In genomic region chr9:112555844-112556482, GRCh38 we compare ENCODE assay signal across 1 cellular context.
TF ChIP-seq lines count a peak whose summit lies in the region.

No MANE protein-coding gene starts in this region.

TF ChIP-seq in HepG2, 621 proteins besides CTCF, POLR2A, EP300 and RAD21 (continued from another document):
- TF ChIP-seq, protein P1, sequence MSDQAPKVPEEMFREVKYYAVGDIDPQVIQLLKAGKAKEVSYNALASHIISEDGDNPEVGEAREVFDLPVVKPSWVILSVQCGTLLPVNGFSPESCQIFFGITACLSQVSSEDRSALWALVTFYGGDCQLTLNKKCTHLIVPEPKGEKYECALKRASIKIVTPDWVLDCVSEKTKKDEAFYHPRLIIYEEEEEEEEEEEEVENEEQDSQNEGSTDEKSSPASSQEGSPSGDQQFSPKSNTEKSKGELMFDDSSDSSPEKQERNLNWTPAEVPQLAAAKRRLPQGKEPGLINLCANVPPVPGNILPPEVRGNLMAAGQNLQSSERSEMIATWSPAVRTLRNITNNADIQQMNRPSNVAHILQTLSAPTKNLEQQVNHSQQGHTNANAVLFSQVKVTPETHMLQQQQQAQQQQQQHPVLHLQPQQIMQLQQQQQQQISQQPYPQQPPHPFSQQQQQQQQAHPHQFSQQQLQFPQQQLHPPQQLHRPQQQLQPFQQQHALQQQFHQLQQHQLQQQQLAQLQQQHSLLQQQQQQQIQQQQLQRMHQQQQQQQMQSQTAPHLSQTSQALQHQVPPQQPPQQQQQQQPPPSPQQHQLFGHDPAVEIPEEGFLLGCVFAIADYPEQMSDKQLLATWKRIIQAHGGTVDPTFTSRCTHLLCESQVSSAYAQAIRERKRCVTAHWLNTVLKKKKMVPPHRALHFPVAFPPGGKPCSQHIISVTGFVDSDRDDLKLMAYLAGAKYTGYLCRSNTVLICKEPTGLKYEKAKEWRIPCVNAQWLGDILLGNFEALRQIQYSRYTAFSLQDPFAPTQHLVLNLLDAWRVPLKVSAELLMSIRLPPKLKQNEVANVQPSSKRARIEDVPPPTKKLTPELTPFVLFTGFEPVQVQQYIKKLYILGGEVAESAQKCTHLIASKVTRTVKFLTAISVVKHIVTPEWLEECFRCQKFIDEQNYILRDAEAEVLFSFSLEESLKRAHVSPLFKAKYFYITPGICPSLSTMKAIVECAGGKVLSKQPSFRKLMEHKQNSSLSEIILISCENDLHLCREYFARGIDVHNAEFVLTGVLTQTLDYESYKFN (CRISPR knock-in tag; conservative IDR thresholded peaks at IDR 0.05), result 0 out of 2 replicates have a peak, but pooled peaks have one; percentile 10
- TF ChIP-seq HNF4G (IDR thresholded peaks at IDR 0.05; ENCODE audit: borderline replicate concordance, low read depth, low read length) (peak; percentile 36; the same call in 1 of the 2 replicates), HNF4G (CRISPR knock-in tag; IDR thresholded peaks at IDR 0.05; ENCODE audit: borderline replicate concordance, low read depth) (no peak), FOSL2 (CRISPR knock-in tag; IDR thresholded peaks at IDR 0.05) (peak; percentile 22; the same call in 1 of the 2 replicates), SAP130 (CRISPR knock-in tag; IDR thresholded peaks at IDR 0.05; ENCODE audit: low read depth) (peak; percentile 44), TGIF2 (CRISPR knock-in tag; IDR thresholded peaks at IDR 0.05) (peak; percentile 31; the same call in 1 of the 2 replicates), HNF4A (CRISPR knock-in tag; IDR thresholded peaks at IDR 0.05) (peak; percentile 58), KMT2A (CRISPR knock-in tag; IDR thresholded peaks at IDR 0.05) (no peak), ETS1 (CRISPR knock-in tag; IDR thresholded peaks at IDR 0.05) (no peak), ZNF12 (CRISPR knock-in tag; IDR thresholded peaks at IDR 0.05) (no peak), TFAP4 (IDR thresholded peaks at IDR 0.05; ENCODE audit: borderline replicate concordance, low read depth) (peak; percentile 65; the same call in 1 of the 2 replicates), ZNF703 (CRISPR knock-in tag; IDR thresholded peaks at IDR 0.05; ENCODE audit: borderline replicate concordance) (no peak), TBX3 (IDR thresholded peaks at IDR 0.05; ENCODE audit: borderline replicate concordance) (no peak), ZNF574 (CRISPR knock-in tag; IDR thresholded peaks at IDR 0.05) (no peak), ZMYM4 (CRISPR knock-in tag; IDR thresholded peaks at IDR 0.05) (no peak), NFATC3 (CRISPR knock-in tag; IDR thresholded peaks at IDR 0.05) (no peak)
